ENCODE assay signal across 28 cellular contexts in the genomic region with DNA sequence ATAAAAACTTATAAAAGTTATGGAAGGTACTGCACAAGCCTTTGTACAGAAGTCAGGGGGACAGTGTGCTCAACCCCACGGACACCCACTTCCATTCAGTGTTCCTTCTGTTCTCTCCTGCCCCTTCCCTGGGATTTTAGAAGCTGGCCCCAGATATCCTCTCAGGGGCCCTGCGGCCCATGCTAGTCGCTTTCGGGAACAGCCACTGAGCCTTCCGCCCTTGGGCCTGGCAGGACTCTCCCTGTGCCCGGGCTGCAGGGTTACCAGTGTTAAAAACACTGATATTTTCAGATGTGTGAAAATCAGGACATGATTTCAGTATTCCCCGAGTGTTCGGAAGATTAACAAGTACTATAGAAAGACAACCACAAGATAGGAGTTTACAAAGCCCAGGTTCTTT.
"Had no signal": no experiment of that assay in that cellular context is flagged by ENCODE, and none has a peak within 500 bp of the region (broad histone marks: within the 10 kb centered on the region; RNA-seq: fewer than 3 reads in every experiment).

No MANE protein-coding gene starts in this region.

- DNase-seq: activated CD4-positive, alpha-beta memory T cell treated with anti-CD3 and anti-CD28 coated beads, Interleukin-2, amount 10 ng/mL, durations not matched to agents 7 days and 5 days; activated CD4-positive, alpha-beta T cell treated with anti-CD3 and anti-CD28 coated beads, Interleukin-2, amount 10 ng/mL, durations not matched to agents 7 days and 5 days; activated CD4-positive, CD25-positive, alpha-beta regulatory T cell; activated effector memory CD4-positive, alpha-beta T cell treated with Interleukin-2 at 50 U/mL for 16 hours; activated naive CD4-positive, alpha-beta T cell treated with Interleukin-2 at 50 U/mL for 16 hours; activated naive CD8-positive, alpha-beta T cell treated with anti-CD3 and anti-CD28 coated beads for 36 hours; activated T-cell treated with anti-CD3 and anti-CD28 coated beads for 4 hours; aorta; caudate nucleus; MG63; MV-4-11; NCI-H1092 treated with DMSO at 0.1 percent for 48 hours; NCI-H1417 treated with DMSO at 0.1 percent for 48 hours; NCI-H1694; NCI-H2029; NCI-H2107; NCI-H2171 treated with DMSO at 0.1 percent for 48 hours; NCI-H226; NCI-H526; NCI-H774; OCI-M1; RPMI8226; T-cell had no signal

- ATAC-seq: Panc1, Right ventricle myocardium inferior, T-cell had no signal

- H3K9me3 Mint-ChIP-seq: activated CD4-positive, alpha-beta memory T cell treated with anti-CD3 and anti-CD28 coated beads, Interleukin-2, amount 10 ng/mL, durations not matched to agents 7 days and 5 days; activated CD4-positive, alpha-beta T cell treated with anti-CD3 and anti-CD28 coated beads, Interleukin-2, amount 10 ng/mL, durations not matched to agents 7 days and 5 days; activated naive CD8-positive, alpha-beta T cell treated with anti-CD3 and anti-CD28 coated beads for 36 hours; T-cell had no signal

- H3K4me1 Mint-ChIP-seq: activated CD4-positive, alpha-beta memory T cell treated with anti-CD3 and anti-CD28 coated beads, Interleukin-2, amount 10 ng/mL, durations not matched to agents 7 days and 5 days; activated CD4-positive, alpha-beta T cell treated with anti-CD3 and anti-CD28 coated beads, Interleukin-2, amount 10 ng/mL, durations not matched to agents 7 days and 5 days; activated naive CD8-positive, alpha-beta T cell treated with anti-CD3 and anti-CD28 coated beads for 36 hours; T-cell had no signal

- H3K4me3 Mint-ChIP-seq: activated CD4-positive, alpha-beta memory T cell treated with anti-CD3 and anti-CD28 coated beads, Interleukin-2, amount 10 ng/mL, durations not matched to agents 7 days and 5 days; activated CD4-positive, alpha-beta T cell treated with anti-CD3 and anti-CD28 coated beads, Interleukin-2, amount 10 ng/mL, durations not matched to agents 7 days and 5 days; activated naive CD8-positive, alpha-beta T cell treated with anti-CD3 and anti-CD28 coated beads for 36 hours; T-cell had no signal

- H3K27me3 Mint-ChIP-seq: activated CD4-positive, alpha-beta memory T cell treated with anti-CD3 and anti-CD28 coated beads, Interleukin-2, amount 10 ng/mL, durations not matched to agents 7 days and 5 days; activated CD4-positive, alpha-beta T cell treated with anti-CD3 and anti-CD28 coated beads, Interleukin-2, amount 10 ng/mL, durations not matched to agents 7 days and 5 days; activated naive CD8-positive, alpha-beta T cell treated with anti-CD3 and anti-CD28 coated beads for 36 hours; T-cell had no signal

- H3K27ac ChIP-seq: breast epithelium, SK-N-MC, VCaP had no signal

- H3K27ac Mint-ChIP-seq: activated CD4-positive, alpha-beta memory T cell treated with anti-CD3 and anti-CD28 coated beads, Interleukin-2, amount 10 ng/mL, durations not matched to agents 7 days and 5 days; activated CD4-positive, alpha-beta T cell treated with anti-CD3 and anti-CD28 coated beads, Interleukin-2, amount 10 ng/mL, durations not matched to agents 7 days and 5 days; activated naive CD8-positive, alpha-beta T cell treated with anti-CD3 and anti-CD28 coated beads for 36 hours; T-cell had no signal
